Comparison of ENCODE assay signal across 29 cellular contexts in the genomic region with DNA sequence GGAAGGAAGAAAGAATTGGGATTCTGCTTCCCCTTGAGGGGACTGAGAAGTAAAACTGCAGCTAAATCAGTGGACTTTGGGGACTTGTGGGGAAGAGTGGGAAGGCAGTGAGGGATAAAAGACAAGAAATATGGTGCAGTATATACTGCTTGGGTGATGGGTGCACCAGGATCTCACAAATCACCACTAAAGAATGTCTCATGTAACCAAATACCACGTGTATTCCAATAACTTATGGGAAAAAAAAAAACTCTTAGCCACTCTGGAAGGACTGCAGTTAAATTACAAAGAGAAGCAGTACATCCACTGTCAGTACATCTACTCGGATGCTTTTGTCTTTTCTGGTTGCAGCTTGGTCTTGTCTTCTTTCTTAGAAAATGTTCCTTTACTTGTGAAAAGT. TPM values are rescaled to one million over a fixed set of nuclear protein-coding genes. Genes with fewer than 3 reads are reported as not detected.
A peak's percentile ranks its signal among the peaks of the same experiment; 100 is the strongest.
DNase-seq lines count a peak whose midpoint lies in the region; ATAC-seq and TF ChIP-seq lines count a peak whose summit lies in the region.
"Had no signal": no experiment of that assay in that cellular context is flagged by ENCODE, and none has a peak within 500 bp of the region (broad histone marks: within the 10 kb centered on the region; RNA-seq: fewer than 3 reads in every experiment).

No MANE protein-coding gene starts in this region.

- ATAC-seq in HG02884 (IDR thresholded peaks at IDR 0.05; ENCODE audit: unreplicated experiment), result no peak
- ATAC-seq: activated CD8-positive, alpha-beta T cell treated with anti-CD3 and anti-CD28 coated beads for 36 hours; CD8-positive, alpha-beta T cell; heart right ventricle; left cardiac atrium; stimulated activated naive B cell treated with anti-CD40 and anti-IgM and Interleukin-4, amounts not matched to agents 10 μg/mL and 1 μg/mL and 100 μg/mL, for 72 hours; upper lobe of right lung had no signal

- TF ChIP-seq CTCF in AG04449 (IDR thresholded peaks at IDR 0.05; ENCODE audit: insufficient read depth, low read length, missing control alignments) (no peak), foreskin fibroblast (IDR thresholded peaks at IDR 0.05; ENCODE audit: low read depth, low read length) (no peak)

- H3K4me3 ChIP-seq in AG04449 (ENCODE audit: low read depth, low read length) (no peak overlapping the region), foreskin fibroblast (ENCODE audit: low read depth in 1 of 2, low read length in 2 of 2) (no peak overlapping the region)
- H3K4me3 ChIP-seq: heart right ventricle, ovary, upper lobe of right lung had no signal

- DNase-seq in AG04449 (ENCODE audit: low read depth, low spot score) (peak; percentile 23), HT1080 (ENCODE audit: low read depth) (peak; percentile 74), astrocyte of the hippocampus (ENCODE audit: low read depth, low spot score) (peak; percentile 10), foreskin fibroblast (peak; percentile 8 to 24), GM03348 (ENCODE audit: low spot score) (no peak), iPS-NIHi11 (ENCODE audit: low spot score) (no peak), NCI-H748 treated with DMSO at 0.1 percent for 48 hours (lab: John Stamatoyannopoulos, UW) (no peak)
- DNase-seq: activated CD4-positive, alpha-beta T cell treated with anti-CD3 and anti-CD28 coated beads for 1 hour; activated CD8-positive, alpha-beta memory T cell treated with anti-CD3 and anti-CD28 coated beads, Interleukin-2, amount 50 U/mL, for 48 hours; activated CD8-positive, alpha-beta T cell treated with anti-CD3 and anti-CD28 coated beads for 36 hours; activated naive CD4-positive, alpha-beta T cell treated with anti-CD3 and anti-CD28 coated beads, Interleukin-2, amount 50 U/mL, for 16 hours; amygdala; BE2C; caudate nucleus; CD8-positive, alpha-beta T cell; cortex of kidney; effector memory CD4-positive, alpha-beta T cell; foreskin melanocyte; H7; heart right ventricle; left cardiac atrium; NCI-H2029 treated with DMSO at 0.1 percent for 48 hours; NCI-H2227 treated with DMSO at 0.1 percent for 48 hours; nephron progenitor cell; ovary; SHP77; stimulated activated naive B cell treated with anti-CD40 and anti-IgM and Interleukin-4, amounts not matched to agents 10 μg/mL and 1 μg/mL and 100 μg/mL, for 72 hours; upper lobe of right lung had no signal

- CTCF ChIA-PET in AG04449 (lab: Yijun Ruan, JAX), result interaction anchor here (4.2 kb wide), 1 partner anchor 21 kb away, joined by 24 read pairs; no protein-coding TSS in a partner anchor

- POLR2A ChIA-PET in AG04449 (lab: Yijun Ruan, JAX), result interaction anchor here (0.6 kb wide), 1 partner anchor 93 kb away, joined by 3 read pairs; no protein-coding TSS in a partner anchor

RNA-seq across cellular contexts. Expression of gene GOT1, which starts 27.4 kb away (rescaled TPM):
- 33.9 and 43.9 TPM in 2 replicates for total RNA-seq in HT1080 (2014; rRNA removed; shearing (Covaris generic))
- polyA plus RNA-seq in HT1080 (2015; cell fraction: cytosol; rRNA removed), result 69.3 and 70.0 TPM in 2 replicates
- 67.3 and 81.7 TPM in 2 replicates for polyA plus RNA-seq in HT1080 (2015; cell fraction: nucleus; rRNA removed)

Comparison
In these comparisons a context has a peak if more than half of its experiments do, and no peak if none do; other contexts are left out.
1. DNase-seq: peak in AG04449 (single experiment), HT1080 (single experiment), astrocyte of the hippocampus (single experiment) and foreskin fibroblast (2 of 2); none in GM03348 (single experiment), iPS-NIHi11 (single experiment) and NCI-H748 treated with DMSO at 0.1 percent for 48 hours (single experiment).